12 cellular contexts compared by ENCODE assay signal in genomic region chr4:138401330-138401729, GRCh38.
DNase-seq lines count a peak whose midpoint lies in the region; ATAC-seq and TF ChIP-seq lines count a peak whose summit lies in the region.
"Had no signal": no experiment of that assay in that cellular context is flagged by ENCODE, and none has a peak within 500 bp of the region (broad histone marks: within the 10 kb centered on the region; RNA-seq: fewer than 3 reads in every experiment).

No MANE protein-coding gene starts in this region.

- no peak for TF ChIP-seq EP300 in SK-N-SH (IDR thresholded peaks at IDR 0.05; ENCODE audit: borderline replicate concordance in 1 of 2, low read depth in 1 of 2, low read length in 1 of 2)

- TF ChIP-seq CTCF in SK-N-SH (IDR thresholded peaks at IDR 0.05) (no peak), MCF 10A (IDR thresholded peaks at IDR 0.05; ENCODE audit: unreplicated experiment) (no peak), mesothelial cell of epicardium (IDR thresholded peaks at IDR 0.05; ENCODE audit: unreplicated experiment) (no peak), spleen (IDR thresholded peaks at IDR 0.05 in 8 of 11, conservative IDR thresholded peaks at IDR 0.05 in 3 of 11) (no peak)

- H3K27me3 ChIP-seq in SK-N-SH (ENCODE audit: insufficient read depth): no peaks in the 10 kb centered on the region
- H3K27me3 ChIP-seq in spleen (replicated peaks in 1 of 7): no peaks in the 10 kb centered on the region
- H3K27me3 ChIP-seq: tibial nerve had no signal

- H3K9me3 Mint-ChIP-seq in MCF 10A (ENCODE audit: unreplicated experiment): no peaks in the 10 kb centered on the region
- no peaks in the 10 kb centered on the region for H3K9me3 Mint-ChIP-seq in mesothelial cell of epicardium
- H3K9me3 Mint-ChIP-seq: activated T-cell treated with anti-CD3 and anti-CD28 coated beads, Interleukin-2, amount 50 U/mL, for 24 hours had no signal

- no peak overlapping the region for H3K4me2 ChIP-seq in SK-N-SH

- no peak overlapping the region for H3K9ac ChIP-seq in SK-N-SH

- H3K27ac ChIP-seq in SK-N-SH (ENCODE audit: low read depth in 2 of 2, low read length in 1 of 2) (no peak overlapping the region), spleen (no peak overlapping the region)
- H3K27ac ChIP-seq: tibial nerve had no signal

- no peaks in the 10 kb centered on the region for H3K9me2 ChIP-seq in SK-N-SH

- H3K4me3 ChIP-seq in SK-N-SH (ENCODE audit: low read depth in 2 of 2, low read length in 1 of 2): no peak overlapping the region
- no peak overlapping the region for H3K4me3 ChIP-seq in spleen
- H3K4me3 ChIP-seq: tibial nerve had no signal

- no peaks in the 10 kb centered on the region for H3K36me3 ChIP-seq in SK-N-SH (replicated peaks in 1 of 2; ENCODE audit: control insufficient read depth in 1 of 2, insufficient read depth in 2 of 2, low read length in 1 of 2)
- no peaks in the 10 kb centered on the region for H3K36me3 ChIP-seq in spleen
- H3K36me3 ChIP-seq: tibial nerve had no signal

- no peak for TF ChIP-seq RAD21 in SK-N-SH (IDR thresholded peaks at IDR 0.05; ENCODE audit: low read length)

- ATAC-seq in SK-N-SH treated with all-trans-retinoic acid at 6 μM for 48 hours: no peak; the same call in 2 of the 3 replicates

- intact Hi-C loops in MCF 10A (cut with micrococcal nuclease): no loop called here
- intact Hi-C loops in spleen (cut with DNase I; ENCODE audit: low total_unique reads): no loop called here

- H2AFZ ChIP-seq in SK-N-SH (ENCODE audit: low read depth): no peak overlapping the region

- H3K4me3 Mint-ChIP-seq in MCF 10A (ENCODE audit: unreplicated experiment) (no peak overlapping the region), mesothelial cell of epicardium (no peak overlapping the region)
- H3K4me3 Mint-ChIP-seq: activated T-cell treated with anti-CD3 and anti-CD28 coated beads, Interleukin-2, amount 50 U/mL, for 24 hours had no signal

- H3K4me1 Mint-ChIP-seq in MCF 10A (ENCODE audit: insufficient read depth, unreplicated experiment): peaks cover 18% of the 10 kb centered on the region
- peaks cover 23% of the 10 kb centered on the region for H3K4me1 Mint-ChIP-seq in mesothelial cell of epicardium

- no peak for TF ChIP-seq POLR2A in spleen (IDR thresholded peaks at IDR 0.05)

- no peaks in the 10 kb centered on the region for H4K20me1 ChIP-seq in SK-N-SH (ENCODE audit: insufficient read depth)

- POLR2A ChIA-PET in SK-N-SH (lab: Yijun Ruan, JAX) (no interaction called here), MCF 10A (lab: Yijun Ruan, JAX) (no interaction called here)

- H3K36me3 Mint-ChIP-seq in MCF 10A (ENCODE audit: insufficient read depth, unreplicated experiment): no peaks in the 10 kb centered on the region
- H3K36me3 Mint-ChIP-seq in mesothelial cell of epicardium: no peaks in the 10 kb centered on the region

- H3K4me1 ChIP-seq in SK-N-SH (ENCODE audit: control insufficient read depth in 1 of 2, insufficient read depth in 2 of 2, low read depth in 1 of 2, low read length in 1 of 2) (peaks cover 0 to 3% of the 10 kb centered on the region in 2 experiments; a peak in 1 of 4 replicates), spleen (peaks cover under 1 to 15% (median 9%) of the 10 kb centered on the region in 6 donors)

- H3K27me3 Mint-ChIP-seq in MCF 10A (ENCODE audit: insufficient read depth, unreplicated experiment) (no peaks in the 10 kb centered on the region), mesothelial cell of epicardium (ENCODE audit: low read depth) (no peaks in the 10 kb centered on the region)
- H3K27me3 Mint-ChIP-seq: activated T-cell treated with anti-CD3 and anti-CD28 coated beads, Interleukin-2, amount 50 U/mL, for 24 hours had no signal

- no peak for DNase-seq in SK-N-SH
- DNase-seq in MCF 10A (ENCODE audit: unreplicated experiment): peak; percentile 9
- DNase-seq in mesothelial cell of epicardium (ENCODE audit: low spot score in 2 of 2, unreplicated experiment in 2 of 2): no peak
- DNase-seq in ureter (ENCODE audit: low spot score): peak; percentile 45
- DNase-seq in spleen: no peak
- no peak for DNase-seq in occipital lobe (lab: John Stamatoyannopoulos, UW)
- no peak for DNase-seq in NOMO-1 (lab: John Stamatoyannopoulos, UW; ENCODE audit: unreplicated experiment in 2 of 2)
- DNase-seq: activated CD4-positive, alpha-beta T cell treated with anti-CD3 and anti-CD28 coated beads, Interleukin-2, amount 50 U/mL, for 1 hour; activated T-cell treated with anti-CD3 and anti-CD28 coated beads, Interleukin-2, amount 50 U/mL, for 24 hours; stimulated activated CD4-positive, alpha-beta T cell treated with anti-CD3 and anti-CD28 coated beads, Interleukin-4, amount 100 ng/mL, for 1 hour had no signal

- no peaks in the 10 kb centered on the region for H3F3A ChIP-seq in SK-N-SH (replicated peaks; ENCODE audit: insufficient read depth)

- no TSS peak for BruUV-seq in MCF 10A (replicated peaks; lab: Mats Ljungman, UMichigan)

- H3K79me2 ChIP-seq in SK-N-SH (ENCODE audit: insufficient read depth): no peaks in the 10 kb centered on the region

- CTCF ChIA-PET in SK-N-SH (lab: Yijun Ruan, JAX) (no interaction called here), MCF 10A (lab: Yijun Ruan, JAX) (interaction anchor here (0.7 kb wide), 1 partner anchor 11 kb away, joined by 3 read pairs; no protein-coding TSS in a partner anchor)

- WGBS in SK-N-SH (ENCODE audit: low lambda C conversion rate): 47% methylated on average over 3 of the region's 3 CpGs
- 32 to 54% (median 44%) methylated on average over 3 of the region's 3 CpGs for WGBS in spleen, 5 donors

- H3K9me3 ChIP-seq in SK-N-SH (no peaks in the 10 kb centered on the region), spleen (no peaks in the 10 kb centered on the region)
- H3K9me3 ChIP-seq: tibial nerve had no signal

- H3K27ac Mint-ChIP-seq in MCF 10A (ENCODE audit: low read depth, unreplicated experiment): no peak overlapping the region
- peak overlapping the region; percentile 57 for H3K27ac Mint-ChIP-seq in mesothelial cell of epicardium
- H3K27ac Mint-ChIP-seq: activated T-cell treated with anti-CD3 and anti-CD28 coated beads, Interleukin-2, amount 50 U/mL, for 24 hours had no signal

TF ChIP-seq in SK-N-SH treated with all-trans-retinoic acid at 6 μM for 48 hours, 23 proteins besides CTCF, POLR2A, EP300 and RAD21:
- TF ChIP-seq CSDC2 (CRISPR knock-in tag; IDR thresholded peaks at IDR 0.05) (no peak), ISL1 (CRISPR knock-in tag; IDR thresholded peaks at IDR 0.05) (peak; percentile 68; the same call in 1 of the 2 replicates)

TF ChIP-seq in SK-N-SH, 30 proteins besides CTCF, POLR2A, EP300 and RAD21:
- no peak for TF ChIP-seq PBX3 (IDR thresholded peaks at IDR 0.05)
- TF ChIP-seq YY1 (IDR thresholded peaks at IDR 0.05; ENCODE audit: low read depth): no peak
- no peak for TF ChIP-seq POLR2AphosphoS5 (IDR thresholded peaks at IDR 0.05; ENCODE audit: low read depth, low read length)
- TF ChIP-seq CHD2 (IDR thresholded peaks at IDR 0.05; ENCODE audit: low read length, partially characterized antibody): no peak
- no peak for TF ChIP-seq ELF1 (IDR thresholded peaks at IDR 0.05)
- TF ChIP-seq FOSL2 (IDR thresholded peaks at IDR 0.05; ENCODE audit: borderline replicate concordance, low read depth): no peak
- TF ChIP-seq TEAD4 (IDR thresholded peaks at IDR 0.05; ENCODE audit: borderline replicate concordance, insufficient read depth): no peak
- no peak for TF ChIP-seq JUND (IDR thresholded peaks at IDR 0.05)
- no peak for TF ChIP-seq ZBTB33 (IDR thresholded peaks at IDR 0.05; ENCODE audit: borderline replicate concordance, low read depth)
- no peak for TF ChIP-seq MEF2A (IDR thresholded peaks at IDR 0.05; ENCODE audit: borderline replicate concordance, low read depth)
- no peak for TF ChIP-seq USF1 (IDR thresholded peaks at IDR 0.05; ENCODE audit: borderline replicate concordance, low read depth)
- no peak for TF ChIP-seq EZH2phosphoT487 (IDR thresholded peaks at IDR 0.05; ENCODE audit: borderline replicate concordance, low read depth)
- TF ChIP-seq GABPA (IDR thresholded peaks at IDR 0.05; ENCODE audit: low read depth): no peak
- TF ChIP-seq TCF12 (IDR thresholded peaks at IDR 0.05): no peak
- no peak for TF ChIP-seq RFX5 (IDR thresholded peaks at IDR 0.05; ENCODE audit: low read length)
- TF ChIP-seq NFIC (IDR thresholded peaks at IDR 0.05; ENCODE audit: borderline replicate concordance): no peak
- no peak for TF ChIP-seq SMC3 (IDR thresholded peaks at IDR 0.05; ENCODE audit: low read depth, low read length)
- no peak for TF ChIP-seq NRF1 (IDR thresholded peaks at IDR 0.05; ENCODE audit: low read depth, low read length)

Comparison
In these comparisons a context has a peak if more than half of its experiments do, and no peak if none do; other contexts are left out.
1. DNase-seq: peak in MCF 10A (single experiment) and ureter (single experiment); none in SK-N-SH (single experiment), mesothelial cell of epicardium (0 of 2), spleen (single experiment), occipital lobe (single experiment) and NOMO-1 (0 of 2).